8 cellular contexts compared by ENCODE assay signal in the genomic region with DNA sequence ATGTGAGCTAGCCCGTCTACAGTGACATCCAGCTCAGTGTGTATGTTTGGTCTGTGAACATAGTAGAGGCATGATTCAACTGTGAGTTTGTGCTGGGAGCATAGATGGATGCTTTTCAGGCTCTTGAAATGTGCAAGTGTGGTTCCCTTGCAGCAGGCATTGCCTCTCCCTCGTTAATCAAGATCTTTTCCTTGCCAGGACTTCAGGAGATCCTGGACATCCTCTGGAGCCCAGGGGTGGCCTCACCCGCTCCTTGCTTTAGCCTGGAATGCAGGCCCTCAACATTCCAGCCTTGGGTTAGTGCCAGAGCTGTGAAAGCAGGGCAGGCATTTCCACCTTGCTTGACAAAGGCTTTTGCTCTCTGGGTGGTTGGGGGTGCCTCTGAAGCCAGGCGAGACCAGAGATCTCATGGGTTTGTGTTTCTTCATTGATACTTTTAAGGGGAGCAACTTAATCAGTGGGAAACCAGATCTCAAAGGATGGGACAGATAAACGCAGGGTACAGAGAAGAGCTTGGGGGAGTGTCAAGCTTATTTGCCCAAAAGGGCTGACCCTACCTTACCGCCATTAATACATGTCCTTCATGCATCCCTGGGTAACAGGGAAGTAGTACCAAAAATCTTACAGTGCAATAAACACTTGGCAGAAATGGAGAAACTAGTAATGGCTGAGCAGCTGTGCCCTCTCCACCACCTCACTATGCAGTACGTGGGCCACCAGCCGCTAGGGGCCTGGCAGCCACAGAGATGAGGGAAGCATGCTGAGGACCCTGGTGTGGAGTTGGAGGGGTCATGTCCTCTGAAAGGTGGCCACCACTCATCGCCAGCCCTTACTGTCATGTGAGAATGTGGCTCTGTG.
DNase-seq lines count a peak whose midpoint lies in the region; TF ChIP-seq lines count a peak whose summit lies in the region.

No MANE protein-coding gene starts in this region.

- H3K27me3 Mint-ChIP-seq in CD14-positive monocyte (ENCODE audit: low read depth in 3 of 3) (no peaks in the 10 kb centered on the region), brain (no peaks in the 10 kb centered on the region), mesothelial cell of epicardium (ENCODE audit: low read depth) (no peaks in the 10 kb centered on the region)

- H3K4me3 Mint-ChIP-seq in CD14-positive monocyte (no peak overlapping the region), brain (no peak overlapping the region), mesothelial cell of epicardium (peak overlapping the region; percentile 2)

- H3K27ac Mint-ChIP-seq in CD14-positive monocyte: peak overlapping the region in 6 of 7 donors; percentile 23 to 81 (median 68)
- peak overlapping the region; percentile 0 to 54 (median 4) for H3K27ac Mint-ChIP-seq in brain
- H3K27ac Mint-ChIP-seq in mesothelial cell of epicardium: peak overlapping the region; percentile 97

- H3K4me1 ChIP-seq in effector memory CD4-positive, alpha-beta T cell (ENCODE audit: control insufficient read depth, insufficient read depth, low read length, poor library complexity, severe bottlenecking): peaks cover 29% of the 10 kb centered on the region

- H3K9me3 ChIP-seq in effector memory CD4-positive, alpha-beta T cell (ENCODE audit: control insufficient read depth, low read length): no peaks in the 10 kb centered on the region

- H3K27me3 ChIP-seq in effector memory CD4-positive, alpha-beta T cell (replicated peaks; ENCODE audit: control insufficient read depth, insufficient read depth, low read length, poor library complexity, severe bottlenecking): no peaks in the 10 kb centered on the region

- no peaks in the 10 kb centered on the region for H3K36me3 ChIP-seq in effector memory CD4-positive, alpha-beta T cell (ENCODE audit: control insufficient read depth, insufficient read depth, low read length)

- H3K27ac ChIP-seq in effector memory CD4-positive, alpha-beta T cell (ENCODE audit: insufficient read depth, low read length, poor library complexity, severe bottlenecking): no peak overlapping the region

- no peak overlapping the region for H3K4me3 ChIP-seq in effector memory CD4-positive, alpha-beta T cell (ENCODE audit: insufficient read depth, low read depth, low read length, poor library complexity, severe bottlenecking)

- H3K9me3 Mint-ChIP-seq in CD14-positive monocyte (peaks cover 0 to 3% (median 0%) of the 10 kb centered on the region in 7 donors), brain (no peaks in the 10 kb centered on the region), mesothelial cell of epicardium (no peaks in the 10 kb centered on the region)

- DNase-seq in CD14-positive monocyte (ENCODE audit: low spot score) (no peak), HK-2 (ENCODE audit: unreplicated experiment) (peak; percentile 29), mesothelial cell of epicardium (ENCODE audit: low spot score in 2 of 2, unreplicated experiment in 2 of 2) (peak; percentile 53 to 81), NCI-H446 treated with DMSO at 0.1 percent for 48 hours (lab: John Stamatoyannopoulos, UW) (no peak), head of caudate nucleus (no peak), NCI-H146 (lab: John Stamatoyannopoulos, UW) (no peak)
- no peak for DNase-seq in effector memory CD4-positive, alpha-beta T cell

- peaks cover 88% of the 10 kb centered on the region for H3K4me1 Mint-ChIP-seq in CD14-positive monocyte
- peaks cover 63% of the 10 kb centered on the region for H3K4me1 Mint-ChIP-seq in brain
- H3K4me1 Mint-ChIP-seq in mesothelial cell of epicardium: peaks cover 70% of the 10 kb centered on the region

- no peak for TF ChIP-seq CTCF in CD14-positive monocyte (IDR thresholded peaks at IDR 0.05)
- no peak for TF ChIP-seq CTCF in brain (conservative IDR thresholded peaks at IDR 0.05)
- no peak for TF ChIP-seq CTCF in mesothelial cell of epicardium (IDR thresholded peaks at IDR 0.05; ENCODE audit: unreplicated experiment)

- H3K36me3 Mint-ChIP-seq in CD14-positive monocyte (peaks cover 28 to 37% of the 10 kb centered on the region in 2 donors), brain (no peaks in the 10 kb centered on the region), mesothelial cell of epicardium (no peaks in the 10 kb centered on the region)

- intact Hi-C loops in CD14-positive monocyte (cut with micrococcal nuclease) (loop anchor here in 1 of 2 donors (5.0 kb wide), 1 partner anchor 35 kb away; no protein-coding TSS in a partner anchor), head of caudate nucleus (cut with DNase I) (no loop called here)

Comparison
In these comparisons a context has a peak if more than half of its experiments do, and no peak if none do; other contexts are left out.
1. DNase-seq: peak in HK-2 (single experiment) and mesothelial cell of epicardium (2 of 2); none in CD14-positive monocyte (single experiment), effector memory CD4-positive, alpha-beta T cell (0 of 3), NCI-H446 treated with DMSO at 0.1 percent for 48 hours (single experiment), head of caudate nucleus (0 of 42) and NCI-H146 (single experiment).
2. H3K27ac Mint-ChIP-seq: peak in every context shown above with its lines; median percentile 97 in mesothelial cell of epicardium; 68 in CD14-positive monocyte; 4 in brain.